10 cellular contexts compared by ENCODE assay signal in the genomic region with DNA sequence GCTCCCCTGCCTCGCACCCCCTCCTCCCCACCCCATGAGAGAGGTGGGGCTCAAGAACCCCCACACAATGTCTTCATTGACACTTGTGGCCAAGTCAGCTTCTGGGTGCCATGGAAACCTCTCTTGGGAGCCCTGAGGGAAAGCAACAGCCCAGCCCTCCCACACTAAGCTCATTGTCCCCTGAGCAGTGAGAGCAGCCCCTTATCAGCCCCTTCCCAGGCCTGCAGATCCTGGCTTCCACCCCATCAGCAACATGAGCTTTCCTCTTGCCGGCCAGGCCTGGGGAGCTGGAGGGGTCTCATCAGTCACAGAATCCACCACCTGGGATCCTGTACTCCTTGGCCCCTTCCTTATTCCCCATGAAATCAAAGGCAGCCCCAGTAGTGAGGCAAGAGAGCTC.
DNase-seq lines count a peak whose midpoint lies in the region; ATAC-seq and TF ChIP-seq lines count a peak whose summit lies in the region.
"Had no signal": no experiment of that assay in that cellular context is flagged by ENCODE, and none has a peak within 500 bp of the region (broad histone marks: within the 10 kb centered on the region; RNA-seq: fewer than 3 reads in every experiment).

No MANE protein-coding gene starts in this region.

- H3K4me3 ChIP-seq in adipocyte (ENCODE audit: low read length) (peak overlapping the region; percentile 11), smooth muscle cell (no peak overlapping the region)

- peak overlapping the region; percentile 67 for H3K27ac ChIP-seq in smooth muscle cell (ENCODE audit: low read depth)

- WGBS in smooth muscle cell (ENCODE audit: low lambda C conversion rate) = 31% methylated on average over 1 of the region's 2 CpGs

- no peaks in the 10 kb centered on the region for H3K27me3 ChIP-seq in adipocyte (replicated peaks; ENCODE audit: control insufficient read depth, insufficient read depth, low read length)
- no peaks in the 10 kb centered on the region for H3K27me3 ChIP-seq in smooth muscle cell (ENCODE audit: low read depth)

- peak overlapping the region; percentile 35 for H3K4me2 ChIP-seq in smooth muscle cell

- peak overlapping the region in 2 of 3 donors; percentile 27 to 43 for H3K27ac Mint-ChIP-seq in IgD-negative memory B cell

- no peaks in the 10 kb centered on the region for H3K79me2 ChIP-seq in smooth muscle cell (ENCODE audit: low read depth)

- DNase-seq in adipocyte (ENCODE audit: low read depth) (no peak), left ventricle myocardium superior (no peak), smooth muscle cell (lab: John Stamatoyannopoulos, UW; ENCODE audit: unreplicated experiment) (no peak), activated gamma-delta T cell (lab: John Stamatoyannopoulos, UW) (no peak), DMS153 treated with DMSO at 0.1 percent for 48 hours (lab: John Stamatoyannopoulos, UW; ENCODE audit: unreplicated experiment) (no peak), glomerular visceral epithelial cell (ENCODE audit: extremely low spot score) (no peak)
- DNase-seq: NCI-H1417 had no signal

- peaks cover 51 to 80% (median 65%) of the 10 kb centered on the region in 3 donors for H3K4me1 Mint-ChIP-seq in IgD-negative memory B cell

- H3K4me3 Mint-ChIP-seq in IgD-negative memory B cell = peak overlapping the region in 1 of 4 donors; percentile 77

- no peaks in the 10 kb centered on the region for H3K36me3 ChIP-seq in adipocyte (ENCODE audit: control insufficient read depth, insufficient read depth, low read length, severe bottlenecking)
- H3K36me3 ChIP-seq in smooth muscle cell (ENCODE audit: low read depth) = no peaks in the 10 kb centered on the region

- peaks cover 14% of the 10 kb centered on the region for H3F3A ChIP-seq in smooth muscle cell (ENCODE audit: low read depth)

- H3K9ac ChIP-seq in adipocyte (ENCODE audit: low read length) (peak overlapping the region; percentile 83), smooth muscle cell (ENCODE audit: low read depth) (no peak overlapping the region)

- intact Hi-C loops in left ventricle myocardium superior (cut with micrococcal nuclease) = no loop called here

- H3K4me1 ChIP-seq in adipocyte (ENCODE audit: control insufficient read depth, insufficient read depth, low read length) = peaks cover 63% of the 10 kb centered on the region
- peaks cover 11% of the 10 kb centered on the region for H3K4me1 ChIP-seq in smooth muscle cell (ENCODE audit: low read depth)

- no peaks in the 10 kb centered on the region for H3K9me3 ChIP-seq in adipocyte (ENCODE audit: control insufficient read depth, low read length)
- no peaks in the 10 kb centered on the region for H3K9me3 ChIP-seq in smooth muscle cell (replicated peaks; ENCODE audit: low read depth)

- H2AFZ ChIP-seq in smooth muscle cell (ENCODE audit: low read depth) = peak overlapping the region; percentile 73

- ATAC-seq in left ventricle myocardium superior (peak; percentile 26), HG03139 (IDR thresholded peaks at IDR 0.05; ENCODE audit: unreplicated experiment) (no peak)
- ATAC-seq: esophagus mucosa had no signal

- no peaks in the 10 kb centered on the region for H3K27me3 Mint-ChIP-seq in IgD-negative memory B cell

- no peak for TF ChIP-seq CTCF in smooth muscle cell (IDR thresholded peaks at IDR 0.05; ENCODE audit: borderline replicate concordance, insufficient read depth, poor library complexity, severe bottlenecking)

- H3K9me3 Mint-ChIP-seq in IgD-negative memory B cell = no peaks in the 10 kb centered on the region

- no peaks in the 10 kb centered on the region for H3K36me3 Mint-ChIP-seq in IgD-negative memory B cell

- H4K20me1 ChIP-seq in smooth muscle cell (ENCODE audit: low read depth) = no peaks in the 10 kb centered on the region
